Comparison of ENCODE assay signal across 10 cellular contexts in the genomic region with DNA sequence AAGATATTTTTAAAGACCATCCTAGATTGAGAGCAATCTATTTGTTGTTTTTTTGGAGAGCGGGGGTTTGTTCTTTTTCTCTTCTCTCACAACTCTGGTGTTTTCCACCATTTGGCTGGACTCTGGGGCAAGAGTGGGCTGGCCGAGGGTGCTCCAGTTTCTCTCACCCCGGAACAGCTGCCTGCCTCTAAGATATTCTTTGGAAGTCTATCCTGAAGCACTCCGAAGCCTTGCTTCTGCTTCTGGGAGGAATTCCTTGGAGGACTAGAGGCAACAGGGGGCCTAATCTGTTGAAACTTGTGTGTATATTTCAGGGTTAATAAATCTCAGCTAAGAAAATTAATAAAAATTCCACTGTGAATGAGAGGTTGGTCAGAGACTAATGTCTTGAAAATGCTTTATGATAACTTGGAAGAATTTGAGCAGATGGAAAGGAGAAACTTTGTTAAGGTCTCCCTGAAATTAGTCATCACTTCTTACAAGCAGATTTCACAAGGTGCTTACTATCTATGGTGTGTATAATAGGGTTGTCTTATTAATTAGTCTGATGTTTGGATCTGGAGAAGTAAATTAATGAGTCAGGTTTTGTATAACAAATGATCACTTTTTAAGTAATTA. TPM values are rescaled to one million over a fixed set of nuclear protein-coding genes. Genes with fewer than 3 reads are reported as not detected.
A peak's percentile ranks its signal among the peaks of the same experiment; 100 is the strongest.
DNase-seq lines count a peak whose midpoint lies in the region; ATAC-seq and TF ChIP-seq lines count a peak whose summit lies in the region.
"Had no signal": no experiment of that assay in that cellular context is flagged by ENCODE, and none has a peak within 500 bp of the region (broad histone marks: within the 10 kb centered on the region; RNA-seq: fewer than 3 reads in every experiment).

No MANE protein-coding gene starts in this region.

- no peak for TF ChIP-seq EP300 in stomach (IDR thresholded peaks at IDR 0.05)

- H3K27me3 Mint-ChIP-seq in activated T-cell treated with anti-CD3 and anti-CD28 coated beads, Interleukin-2, amount 50 U/mL, for 24 hours: no peaks in the 10 kb centered on the region
- no peaks in the 10 kb centered on the region for H3K27me3 Mint-ChIP-seq in T-helper 2 cell treated with Interferon-gamma antibody and Interleukin-4, amounts not matched to agents 5 μg/mL and 100 μg/mL, for 36 hours (ENCODE audit: low read depth)

- 71 to 89% (median 85%) methylated on average over 4 of the region's 4 CpGs for WGBS in stomach, 5 donors

- H3K4me1 ChIP-seq in stomach: peaks cover 36 to 72% (median 57%) of the 10 kb centered on the region in 4 donors

- ATAC-seq in HG03095 (IDR thresholded peaks at IDR 0.05; ENCODE audit: unreplicated experiment): no peak
- ATAC-seq in HG02852 (IDR thresholded peaks at IDR 0.05; ENCODE audit: unreplicated experiment): no peak

- no peaks in the 10 kb centered on the region for H3K36me3 ChIP-seq in stomach

- H3K36me3 Mint-ChIP-seq in activated T-cell treated with anti-CD3 and anti-CD28 coated beads, Interleukin-2, amount 50 U/mL, for 24 hours (ENCODE audit: low read depth): peaks cover 65% of the 10 kb centered on the region
- H3K36me3 Mint-ChIP-seq in T-helper 2 cell treated with Interferon-gamma antibody and Interleukin-4, amounts not matched to agents 5 μg/mL and 100 μg/mL, for 36 hours (ENCODE audit: low read depth): peaks cover 8% of the 10 kb centered on the region

- TF ChIP-seq CTCF in WI38 (IDR thresholded peaks at IDR 0.05; ENCODE audit: low read depth, low read length) (no peak), stomach (IDR thresholded peaks at IDR 0.05) (no peak)

- H3K4me3 ChIP-seq in WI38 (ENCODE audit: low read depth, low read length) (0 out of 2 replicates have a peak overlapping the region, but pooled peaks have one; percentile 14), stomach (peak overlapping the region in 1 of 4 donors; percentile 7)

- peak overlapping the region; percentile 91 for H3K4me3 Mint-ChIP-seq in activated T-cell treated with anti-CD3 and anti-CD28 coated beads, Interleukin-2, amount 50 U/mL, for 24 hours
- H3K4me3 Mint-ChIP-seq in T-helper 2 cell treated with Interferon-gamma antibody and Interleukin-4, amounts not matched to agents 5 μg/mL and 100 μg/mL, for 36 hours: no peak overlapping the region

- H3K9me3 Mint-ChIP-seq in activated T-cell treated with anti-CD3 and anti-CD28 coated beads, Interleukin-2, amount 50 U/mL, for 24 hours: no peaks in the 10 kb centered on the region
- no peaks in the 10 kb centered on the region for H3K9me3 Mint-ChIP-seq in T-helper 2 cell treated with Interferon-gamma antibody and Interleukin-4, amounts not matched to agents 5 μg/mL and 100 μg/mL, for 36 hours

- no peak for DNase-seq in activated T-cell treated with anti-CD3 and anti-CD28 coated beads, Interleukin-2, amount 50 U/mL, for 24 hours
- no peak for DNase-seq in activated T-cell treated with anti-CD3 and anti-CD28 coated beads, Interleukin-2, amount 50 U/mL, for 48 hours
- DNase-seq in hepatic stellate cell (ENCODE audit: low spot score) (peak; percentile 11), stomach (no peak)
- DNase-seq in T-helper 2 cell treated with Interferon-gamma antibody and Interleukin-4, amounts not matched to agents 5 μg/mL and 100 μg/mL, for 36 hours (ENCODE audit: low spot score): no peak
- DNase-seq: NCI-H2171 had no signal

- peak overlapping the region; percentile 83 for H3K27ac Mint-ChIP-seq in activated T-cell treated with anti-CD3 and anti-CD28 coated beads, Interleukin-2, amount 50 U/mL, for 24 hours
- H3K27ac Mint-ChIP-seq in T-helper 2 cell treated with Interferon-gamma antibody and Interleukin-4, amounts not matched to agents 5 μg/mL and 100 μg/mL, for 36 hours: no peak overlapping the region

- H3K9me3 ChIP-seq in stomach: peaks cover 0 to 1% (median 0%) of the 10 kb centered on the region in 4 donors

- H3K4me1 Mint-ChIP-seq in activated T-cell treated with anti-CD3 and anti-CD28 coated beads, Interleukin-2, amount 50 U/mL, for 24 hours (ENCODE audit: low read depth): peaks cover 74% of the 10 kb centered on the region
- H3K4me1 Mint-ChIP-seq in T-helper 2 cell treated with Interferon-gamma antibody and Interleukin-4, amounts not matched to agents 5 μg/mL and 100 μg/mL, for 36 hours (ENCODE audit: low read depth): peaks cover 51% of the 10 kb centered on the region

- H3K27ac ChIP-seq in stomach: peak overlapping the region in 3 of 5 donors; percentile 31 to 70 (median 45)
- H3K27ac ChIP-seq: HL-60 had no signal

- no peaks in the 10 kb centered on the region for H3K27me3 ChIP-seq in stomach

- intact Hi-C loops in stomach (cut with DNase I; ENCODE audit: low total_unique reads): no loop called here

- no peak for TF ChIP-seq POLR2A in stomach (IDR thresholded peaks at IDR 0.05)

RNA-seq across cellular contexts. Expression of a gene that starts 3.9 kb away (rescaled TPM):
- total RNA-seq in stomach: 100 to 1,000 TPM in 1 of 5 donors, 10 to 100 TPM in 4; 29.2 to 136 (median 50.1) TPM
- 1 to 10 TPM; 6.1 to 9.0 (median 6.6) TPM for polyA plus RNA-seq in stomach
